8 cellular contexts compared by ENCODE assay signal in genomic region chr7:116953372-116953726, GRCh38. TPM values are rescaled to one million over a fixed set of nuclear protein-coding genes. Genes with fewer than 3 reads are reported as not detected.
DNase-seq lines count a peak whose midpoint lies in the region; ATAC-seq and TF ChIP-seq lines count a peak whose summit lies in the region.

Gene ST7 (plus strand): TSS chr7:116953501. CDS start chr7:116953541, 40 bp downstream.

- peaks cover 34% of the 10 kb centered on the region for H3K4me1 Mint-ChIP-seq in activated CD8-positive, alpha-beta memory T cell treated with anti-CD3 and anti-CD28 coated beads, Interleukin-2, amount 10 ng/mL, durations not matched to agents 7 days and 5 days
- peaks cover 20% of the 10 kb centered on the region for H3K4me1 Mint-ChIP-seq in endodermal cell

- no peak for TF ChIP-seq CTCF in AG04450 (IDR thresholded peaks at IDR 0.05; ENCODE audit: low read depth, low read length)
- TF ChIP-seq CTCF in endodermal cell (conservative IDR thresholded peaks at IDR 0.05), result no peak

- peaks cover 2% of the 10 kb centered on the region for H3K27me3 Mint-ChIP-seq in activated CD8-positive, alpha-beta memory T cell treated with anti-CD3 and anti-CD28 coated beads, Interleukin-2, amount 10 ng/mL, durations not matched to agents 7 days and 5 days
- H3K27me3 Mint-ChIP-seq in endodermal cell (ENCODE audit: insufficient read depth), result peaks cover 16% of the 10 kb centered on the region

- H3K27ac ChIP-seq in AG04450 (ENCODE audit: low read depth, low read length), result peak within 1 kb of the TSS; percentile 94
- peak within 1 kb of the TSS; percentile 81 for H3K27ac ChIP-seq in endodermal cell (ENCODE audit: low read depth, low read length)

- DNase-seq in AG04450 (ENCODE audit: low read depth, low spot score), result no peak
- DNase-seq in NCI-H748 (lab: John Stamatoyannopoulos, UW; ENCODE audit: unreplicated experiment), result peak; percentile 87
- peak; percentile 70 for DNase-seq in activated CD8-positive, alpha-beta memory T cell treated with anti-CD3 and anti-CD28 coated beads, Interleukin-2, amount 10 ng/mL, durations not matched to agents 7 days and 5 days
- peak; percentile 84 for DNase-seq in endodermal cell
- peak; percentile 63 for DNase-seq in midbrain (lab: John Stamatoyannopoulos, UW)
- DNase-seq in stimulated activated CD8-positive, alpha-beta memory T cell treated with anti-CD3 and anti-CD28 coated beads, Interleukin-15, amount 100 ng/mL, for 4 hours (ENCODE audit: low read depth in 2 of 2), result peak; percentile 28 to 54

- no peaks in the 10 kb centered on the region for H3K27me3 ChIP-seq in AG04450 (ENCODE audit: control insufficient read depth, insufficient read depth, low read length)
- peaks cover 13% of the 10 kb centered on the region for H3K27me3 ChIP-seq in endodermal cell (ENCODE audit: control insufficient read depth, insufficient read depth, low read length, poor library complexity, severe bottlenecking)

- POLR2A ChIA-PET in AG04450 (lab: Yijun Ruan, JAX), result interaction anchor here (0.8 to 1.1 kb wide), 2 partner anchors 11 to 178 kb away, joined by 3 read pairs; no protein-coding TSS in a partner anchor

- ATAC-seq in GM18868 (IDR thresholded peaks at IDR 0.05; ENCODE audit: unreplicated experiment) (peak; percentile 29), HG03135 (IDR thresholded peaks at IDR 0.05; ENCODE audit: unreplicated experiment) (peak; percentile 41)
- ATAC-seq in activated CD8-positive, alpha-beta memory T cell treated with anti-CD3 and anti-CD28 coated beads, Interleukin-2, amount 10 ng/mL, durations not matched to agents 7 days and 5 days, result peak; percentile 80

- peak within 1 kb of the TSS; percentile 82 for H3K4me3 Mint-ChIP-seq in activated CD8-positive, alpha-beta memory T cell treated with anti-CD3 and anti-CD28 coated beads, Interleukin-2, amount 10 ng/mL, durations not matched to agents 7 days and 5 days
- peak within 1 kb of the TSS; percentile 90 for H3K4me3 Mint-ChIP-seq in endodermal cell

- H3K27ac Mint-ChIP-seq in activated CD8-positive, alpha-beta memory T cell treated with anti-CD3 and anti-CD28 coated beads, Interleukin-2, amount 10 ng/mL, durations not matched to agents 7 days and 5 days, result peak within 1 kb of the TSS; percentile 87
- H3K27ac Mint-ChIP-seq in endodermal cell, result peak within 1 kb of the TSS; percentile 99

- H3K4me1 ChIP-seq in endodermal cell (ENCODE audit: control insufficient read depth, insufficient read depth, low read length), result peaks cover 6% of the 10 kb centered on the region

- H3K9ac ChIP-seq in endodermal cell (ENCODE audit: extremely low read depth, low read length, poor library complexity, severe bottlenecking), result peak within 1 kb of the TSS; percentile 88

- no peaks in the 10 kb centered on the region for H3K36me3 ChIP-seq in endodermal cell (ENCODE audit: control insufficient read depth, insufficient read depth, low read length)

- no peaks in the 10 kb centered on the region for H3K9me3 Mint-ChIP-seq in activated CD8-positive, alpha-beta memory T cell treated with anti-CD3 and anti-CD28 coated beads, Interleukin-2, amount 10 ng/mL, durations not matched to agents 7 days and 5 days (ENCODE audit: low read depth)
- H3K9me3 Mint-ChIP-seq in endodermal cell, result no peaks in the 10 kb centered on the region

- CTCF ChIA-PET in AG04450 (lab: Charles Lee), result interaction anchor here (1.5 kb wide), 1 partner anchor 22 kb away, joined by 5 read pairs; no protein-coding TSS in a partner anchor
- CTCF ChIA-PET in activated CD8-positive, alpha-beta memory T cell treated with anti-CD3 and anti-CD28 coated beads, Interleukin-2, amount 10 ng/mL, durations not matched to agents 7 days and 5 days (lab: Charles Lee), result interaction anchor here (1.1 to 1.4 kb wide), 4 partner anchors 11 to 88 kb away, joined by 3 to 5 read pairs (median 4); no protein-coding TSS in a partner anchor

- H3K9me3 ChIP-seq in AG04450 (ENCODE audit: control insufficient read depth, insufficient read depth, low read length) (no peaks in the 10 kb centered on the region), endodermal cell (ENCODE audit: control insufficient read depth, low read length) (no peaks in the 10 kb centered on the region)

- peaks cover 2% of the 10 kb centered on the region for H3K36me3 Mint-ChIP-seq in activated CD8-positive, alpha-beta memory T cell treated with anti-CD3 and anti-CD28 coated beads, Interleukin-2, amount 10 ng/mL, durations not matched to agents 7 days and 5 days
- no peaks in the 10 kb centered on the region for H3K36me3 Mint-ChIP-seq in endodermal cell (ENCODE audit: low read depth)

- WGBS in endodermal cell (ENCODE audit: insufficient coverage in 1 of 2, insufficient read length in 1 of 2), 2 experiments, result 0% methylated on average over 2 to 44 of the region's 44 CpGs

- peak within 1 kb of the TSS; percentile 68 for H3K4me3 ChIP-seq in AG04450 (ENCODE audit: low read depth, low read length)
- peak within 1 kb of the TSS; percentile 91 for H3K4me3 ChIP-seq in endodermal cell (ENCODE audit: low read length)

RNA-seq across cellular contexts. Expression of gene ST7, which starts in this region (rescaled TPM):
- polyA plus RNA-seq in AG04450 (2011; rRNA removed), result 30.9 and 34.5 TPM in 2 replicates
- polyA minus RNA-seq in AG04450 (2011; rRNA and poly(A)+ RNA removed), result 30.0 and 34.2 TPM in 2 replicates
- total RNA-seq in activated CD8-positive, alpha-beta memory T cell treated with anti-CD3 and anti-CD28 coated beads, Interleukin-2, amount 10 ng/mL, durations not matched to agents 7 days and 5 days, result 10 to 100 TPM in 1 of 2 experiments, 1 to 10 TPM in 1; 7.2 to 12.8 TPM
- total RNA-seq in endodermal cell, result 1 to 10 TPM; 6.4 to 8.9 TPM
- 22.0 TPM for polyA plus RNA-seq in endodermal cell (2013, experiment 1 of 2)
- polyA plus RNA-seq in endodermal cell (2013, experiment 2 of 2), result 17.5 TPM

Comparison
In these comparisons a context has a peak if more than half of its experiments do, and no peak if none do; other contexts are left out.
1. ATAC-seq: peak in every context shown above with its lines; median percentile 80 in activated CD8-positive, alpha-beta memory T cell treated with anti-CD3 and anti-CD28 coated beads, Interleukin-2, amount 10 ng/mL, durations not matched to agents 7 days and 5 days; 41 in HG03135; 29 in GM18868.